In genomic region chr19:13181747-13182388, GRCh38 we compare ENCODE assay signal across 8 cellular contexts. TPM values are rescaled to one million over a fixed set of nuclear protein-coding genes. Genes with fewer than 3 reads are reported as not detected.
A peak's percentile ranks its signal among the peaks of the same experiment; 100 is the strongest.
DNase-seq lines count a peak whose midpoint lies in the region; TF ChIP-seq lines count a peak whose summit lies in the region.

No MANE protein-coding gene starts in this region.

- peaks cover 11% of the 10 kb centered on the region for H3K4me1 Mint-ChIP-seq in neural crest cell

- no peak overlapping the region for H3K4me3 ChIP-seq in esophagus muscularis mucosa

- no peak for TF ChIP-seq EP300 in esophagus muscularis mucosa (IDR thresholded peaks at IDR 0.05)

- H3K27ac ChIP-seq in VCaP, result peak overlapping the region; percentile 44
- peak overlapping the region; percentile 28 to 51 (median 36) for H3K27ac ChIP-seq in esophagus muscularis mucosa (replicated peaks in 1 of 4)

- no peaks in the 10 kb centered on the region for H3K9me3 Mint-ChIP-seq in neural crest cell

- peak; percentile 46 for DNase-seq in stimulated activated CD4-positive, alpha-beta T cell treated with anti-CD3 and anti-CD28 coated beads, Interleukin-15, amount 100 ng/mL, for 24 hours
- no peak for DNase-seq in stimulated activated CD4-positive, alpha-beta T cell treated with anti-CD3 and anti-CD28 coated beads, Interleukin-1b, Interleukin-23, amount 100 ng/mL, for 48 hours
- DNase-seq in esophagus muscularis mucosa (ENCODE audit: extremely low spot score), result no peak
- no peak for DNase-seq in neural crest cell (ENCODE audit: low read depth, low spot score)
- DNase-seq in NCI-H2081 (lab: John Stamatoyannopoulos, UW), result no peak
- DNase-seq in NCI-H82 (lab: John Stamatoyannopoulos, UW), result no peak
- no peak for DNase-seq in NCI-H146 treated with DMSO at 0.1 percent for 48 hours (lab: John Stamatoyannopoulos, UW; ENCODE audit: unreplicated experiment)

- H3K4me3 Mint-ChIP-seq in neural crest cell, result no peak overlapping the region

- intact Hi-C loops in esophagus muscularis mucosa (cut with DNase I), result no loop called here

- no peaks in the 10 kb centered on the region for H3K27me3 ChIP-seq in esophagus muscularis mucosa

- no peaks in the 10 kb centered on the region for H3K36me3 Mint-ChIP-seq in neural crest cell (ENCODE audit: low read depth)

- peaks cover 9 to 15% (median 14%) of the 10 kb centered on the region in 4 donors for H3K4me1 ChIP-seq in esophagus muscularis mucosa

- 4% methylated on average over 8 of the region's 16 CpGs for WGBS in esophagus muscularis mucosa

- no peaks in the 10 kb centered on the region for H3K36me3 ChIP-seq in esophagus muscularis mucosa

- H3K9me3 ChIP-seq in esophagus muscularis mucosa, result no peaks in the 10 kb centered on the region

- no peaks in the 10 kb centered on the region for H3K27me3 Mint-ChIP-seq in neural crest cell (ENCODE audit: low read depth)

- H3K27ac Mint-ChIP-seq in neural crest cell (ENCODE audit: unreplicated experiment), result peak overlapping the region; percentile 50

- TF ChIP-seq POLR2A in esophagus muscularis mucosa (IDR thresholded peaks at IDR 0.05; ENCODE audit: low read depth), result no peak

- TF ChIP-seq CTCF in VCaP (conservative IDR thresholded peaks at IDR 0.05) (no peak), esophagus muscularis mucosa (IDR thresholded peaks at IDR 0.05) (no peak), neural crest cell (conservative IDR thresholded peaks at IDR 0.05) (no peak)

RNA-seq across cellular contexts. Expression of gene IER2, which starts 31.7 kb away (rescaled TPM):
- total RNA-seq in esophagus muscularis mucosa, result 100 to 1,000 TPM in 1 of 4 donors, 10 to 100 TPM in 3; 29.1 to 144 (median 62.3) TPM
- total RNA-seq in neural crest cell, result 72.5 and 80.3 TPM in 2 replicates

RNA-seq across cellular contexts. Expression of gene STX10, which starts 31.7 kb away (rescaled TPM):
- total RNA-seq in esophagus muscularis mucosa (10 to 100 TPM; 50.2 to 62.6 (median 56.6) TPM), neural crest cell (60.6 and 60.7 TPM in 2 replicates)
